In the genomic region with DNA sequence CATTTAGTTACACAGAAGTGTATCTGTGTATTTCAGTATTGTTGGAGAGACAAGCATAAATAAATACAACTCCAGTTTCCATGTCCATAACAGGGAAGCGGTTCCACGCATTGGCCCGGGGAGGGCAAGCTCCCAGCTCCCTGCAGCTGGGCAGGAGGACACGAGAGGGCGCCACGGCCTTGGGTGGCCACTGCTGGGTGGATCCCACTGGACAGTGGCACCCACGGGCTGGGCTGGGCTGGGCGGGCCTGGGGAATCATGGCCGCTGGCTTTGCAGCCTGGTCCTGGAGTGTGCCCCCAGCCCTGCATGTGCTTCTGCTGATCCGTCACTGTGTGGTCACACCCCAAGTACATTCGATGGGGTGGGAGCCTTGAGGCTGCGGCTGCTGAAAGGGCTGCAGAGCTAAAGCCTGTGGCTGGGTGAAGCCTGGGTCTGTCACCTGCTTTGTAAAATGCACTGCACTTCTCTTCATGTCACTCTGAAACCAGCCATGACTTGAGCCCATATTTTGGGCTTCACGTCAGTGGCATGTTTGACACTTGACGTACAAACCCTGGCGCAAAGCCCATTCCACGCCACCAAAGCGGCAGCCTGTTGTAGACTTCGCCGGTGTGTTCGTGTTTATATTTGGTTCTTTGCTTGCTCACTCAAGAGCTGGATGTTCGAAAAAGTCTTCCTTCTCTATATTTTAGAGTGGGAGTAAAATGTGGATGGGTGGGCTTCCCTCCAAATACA, we compare ENCODE assay signal across 1 cellular context.
A peak's percentile ranks its signal among the peaks of the same experiment; 100 is the strongest.
TF ChIP-seq lines count a peak whose summit lies in the region.

No MANE protein-coding gene starts in this region.

TF ChIP-seq in HepG2, 621 proteins besides CTCF, POLR2A, EP300 and RAD21:
- no peak for TF ChIP-seq NCOA1 (CRISPR knock-in tag; IDR thresholded peaks at IDR 0.05)
- TF ChIP-seq ZBTB44 (CRISPR knock-in tag; IDR thresholded peaks at IDR 0.05), result no peak
- no peak for TF ChIP-seq ZNF180 (CRISPR knock-in tag; IDR thresholded peaks at IDR 0.05; ENCODE audit: borderline replicate concordance, low read depth)
- TF ChIP-seq, protein P1, sequence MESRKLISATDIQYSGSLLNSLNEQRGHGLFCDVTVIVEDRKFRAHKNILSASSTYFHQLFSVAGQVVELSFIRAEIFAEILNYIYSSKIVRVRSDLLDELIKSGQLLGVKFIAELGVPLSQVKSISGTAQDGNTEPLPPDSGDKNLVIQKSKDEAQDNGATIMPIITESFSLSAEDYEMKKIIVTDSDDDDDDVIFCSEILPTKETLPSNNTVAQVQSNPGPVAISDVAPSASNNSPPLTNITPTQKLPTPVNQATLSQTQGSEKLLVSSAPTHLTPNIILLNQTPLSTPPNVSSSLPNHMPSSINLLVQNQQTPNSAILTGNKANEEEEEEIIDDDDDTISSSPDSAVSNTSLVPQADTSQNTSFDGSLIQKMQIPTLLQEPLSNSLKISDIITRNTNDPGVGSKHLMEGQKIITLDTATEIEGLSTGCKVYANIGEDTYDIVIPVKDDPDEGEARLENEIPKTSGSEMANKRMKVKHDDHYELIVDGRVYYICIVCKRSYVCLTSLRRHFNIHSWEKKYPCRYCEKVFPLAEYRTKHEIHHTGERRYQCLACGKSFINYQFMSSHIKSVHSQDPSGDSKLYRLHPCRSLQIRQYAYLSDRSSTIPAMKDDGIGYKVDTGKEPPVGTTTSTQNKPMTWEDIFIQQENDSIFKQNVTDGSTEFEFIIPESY (CRISPR knock-in tag; IDR thresholded peaks at IDR 0.05), result peak; percentile 47; the same call in 1 of the 2 replicates
- peak; percentile 56 for TF ChIP-seq STAG1 (CRISPR knock-in tag; IDR thresholded peaks at IDR 0.05)
- TF ChIP-seq ZNF382 (CRISPR knock-in tag; IDR thresholded peaks at IDR 0.05; ENCODE audit: borderline replicate concordance), result no peak
- no peak for TF ChIP-seq ZNF646 (CRISPR knock-in tag; IDR thresholded peaks at IDR 0.05)
- no peak for TF ChIP-seq GLI4 (CRISPR knock-in tag; IDR thresholded peaks at IDR 0.05; ENCODE audit: borderline replicate concordance)
- no peak for TF ChIP-seq ZNF766 (CRISPR knock-in tag; IDR thresholded peaks at IDR 0.05; ENCODE audit: borderline replicate concordance)
- TF ChIP-seq, protein P2, sequence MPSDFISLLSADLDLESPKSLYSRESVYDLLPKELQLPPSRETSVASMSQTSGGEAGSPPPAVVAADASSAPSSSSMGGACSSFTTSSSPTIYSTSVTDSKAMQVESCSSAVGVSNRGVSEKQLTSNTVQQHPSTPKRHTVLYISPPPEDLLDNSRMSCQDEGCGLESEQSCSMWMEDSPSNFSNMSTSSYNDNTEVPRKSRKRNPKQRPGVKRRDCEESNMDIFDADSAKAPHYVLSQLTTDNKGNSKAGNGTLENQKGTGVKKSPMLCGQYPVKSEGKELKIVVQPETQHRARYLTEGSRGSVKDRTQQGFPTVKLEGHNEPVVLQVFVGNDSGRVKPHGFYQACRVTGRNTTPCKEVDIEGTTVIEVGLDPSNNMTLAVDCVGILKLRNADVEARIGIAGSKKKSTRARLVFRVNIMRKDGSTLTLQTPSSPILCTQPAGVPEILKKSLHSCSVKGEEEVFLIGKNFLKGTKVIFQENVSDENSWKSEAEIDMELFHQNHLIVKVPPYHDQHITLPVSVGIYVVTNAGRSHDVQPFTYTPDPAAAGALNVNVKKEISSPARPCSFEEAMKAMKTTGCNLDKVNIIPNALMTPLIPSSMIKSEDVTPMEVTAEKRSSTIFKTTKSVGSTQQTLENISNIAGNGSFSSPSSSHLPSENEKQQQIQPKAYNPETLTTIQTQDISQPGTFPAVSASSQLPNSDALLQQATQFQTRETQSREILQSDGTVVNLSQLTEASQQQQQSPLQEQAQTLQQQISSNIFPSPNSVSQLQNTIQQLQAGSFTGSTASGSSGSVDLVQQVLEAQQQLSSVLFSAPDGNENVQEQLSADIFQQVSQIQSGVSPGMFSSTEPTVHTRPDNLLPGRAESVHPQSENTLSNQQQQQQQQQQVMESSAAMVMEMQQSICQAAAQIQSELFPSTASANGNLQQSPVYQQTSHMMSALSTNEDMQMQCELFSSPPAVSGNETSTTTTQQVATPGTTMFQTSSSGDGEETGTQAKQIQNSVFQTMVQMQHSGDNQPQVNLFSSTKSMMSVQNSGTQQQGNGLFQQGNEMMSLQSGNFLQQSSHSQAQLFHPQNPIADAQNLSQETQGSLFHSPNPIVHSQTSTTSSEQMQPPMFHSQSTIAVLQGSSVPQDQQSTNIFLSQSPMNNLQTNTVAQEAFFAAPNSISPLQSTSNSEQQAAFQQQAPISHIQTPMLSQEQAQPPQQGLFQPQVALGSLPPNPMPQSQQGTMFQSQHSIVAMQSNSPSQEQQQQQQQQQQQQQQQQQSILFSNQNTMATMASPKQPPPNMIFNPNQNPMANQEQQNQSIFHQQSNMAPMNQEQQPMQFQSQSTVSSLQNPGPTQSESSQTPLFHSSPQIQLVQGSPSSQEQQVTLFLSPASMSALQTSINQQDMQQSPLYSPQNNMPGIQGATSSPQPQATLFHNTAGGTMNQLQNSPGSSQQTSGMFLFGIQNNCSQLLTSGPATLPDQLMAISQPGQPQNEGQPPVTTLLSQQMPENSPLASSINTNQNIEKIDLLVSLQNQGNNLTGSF (CRISPR knock-in tag; IDR thresholded peaks at IDR 0.05), result no peak
- no peak for TF ChIP-seq ZNF34 (CRISPR knock-in tag; IDR thresholded peaks at IDR 0.05; ENCODE audit: borderline replicate concordance)
